ENCODE assay signal across 11 cellular contexts in the genomic region with DNA sequence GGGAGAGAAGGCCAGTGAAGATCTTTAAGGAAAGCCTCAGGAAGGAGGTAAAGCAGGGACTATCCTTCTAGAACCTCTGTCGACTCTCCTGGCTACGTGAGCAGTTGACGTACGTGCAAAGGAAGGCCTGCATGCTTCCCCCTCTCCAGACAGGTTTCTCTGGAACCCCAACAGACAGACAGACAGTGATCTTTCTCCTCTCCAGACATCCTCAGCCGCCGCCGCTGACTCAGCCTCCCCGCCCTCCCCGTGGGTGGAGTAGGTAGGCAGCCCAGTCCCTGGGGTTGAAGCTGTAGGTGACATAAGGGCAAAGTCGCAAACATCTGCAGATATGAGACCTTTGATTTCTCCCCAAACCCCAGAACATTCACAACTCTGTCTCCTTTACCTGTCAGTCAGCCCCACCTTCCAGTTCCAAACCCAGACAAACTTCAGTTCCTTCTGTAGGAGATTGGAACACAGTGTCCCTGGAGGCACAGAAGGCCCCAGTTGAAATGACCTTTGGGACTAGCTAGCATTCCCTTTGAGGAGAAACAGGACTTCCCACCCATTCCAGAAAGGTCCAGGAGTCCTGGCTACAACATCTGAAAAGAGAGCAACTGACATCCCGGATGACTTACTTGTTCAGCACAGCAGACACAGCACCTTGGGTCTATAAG.
DNase-seq lines count a peak whose midpoint lies in the region; ATAC-seq and TF ChIP-seq lines count a peak whose summit lies in the region.
"Had no signal": no experiment of that assay in that cellular context is flagged by ENCODE, and none has a peak within 500 bp of the region (broad histone marks: within the 10 kb centered on the region; RNA-seq: fewer than 3 reads in every experiment).

No MANE protein-coding gene starts in this region.

- DNase-seq in T-helper 1 cell (peak in 3 of 5 donors; percentile 41 to 60 (median 41)), head of caudate nucleus (peak in 30 of 42 donors; percentile 4 to 67 (median 34)), GM13977 (ENCODE audit: low spot score) (no peak), cardiac septum (ENCODE audit: low spot score) (no peak)
- peak; percentile 67 to 80 for DNase-seq in activated T-cell treated with anti-CD3 and anti-CD28 coated beads, Interleukin-2, amount 50 U/mL, for 48 hours
- peak; percentile 68 for DNase-seq in stimulated activated CD8-positive, alpha-beta memory T cell treated with anti-CD3 and anti-CD28 coated beads, Interleukin-4, amount 100 ng/mL, for 24 hours (ENCODE audit: low read depth)
- no peak for DNase-seq in naive thymus-derived CD8-positive, alpha-beta T cell
- DNase-seq: activated B cell treated with CpG ODN at 0.5 μM for 24 hours, GDM1, NCI-H510A had no signal

- H3K27me3 Mint-ChIP-seq in naive thymus-derived CD8-positive, alpha-beta T cell: peaks cover 0 to 5% (median 0%) of the 10 kb centered on the region in 5 donors
- H3K27me3 Mint-ChIP-seq: activated B cell treated with CpG ODN at 0.5 μM for 24 hours had no signal

- peaks cover 0 to 3% (median 0%) of the 10 kb centered on the region in 9 donors for H3K9me3 Mint-ChIP-seq in naive thymus-derived CD8-positive, alpha-beta T cell

- intact Hi-C loops in head of caudate nucleus (cut with DNase I) (no loop called here), cardiac septum (cut with DNase I) (no loop called here)

- peak overlapping the region in 2 of 10 donors; percentile 13 to 15 for H3K27ac Mint-ChIP-seq in naive thymus-derived CD8-positive, alpha-beta T cell
- H3K27ac Mint-ChIP-seq: activated B cell treated with CpG ODN at 0.5 μM for 24 hours had no signal

- ATAC-seq in naive thymus-derived CD8-positive, alpha-beta T cell: no peak
- no peak for ATAC-seq in GM21576 (IDR thresholded peaks at IDR 0.05; ENCODE audit: unreplicated experiment)

- POLR2A ChIA-PET in naive thymus-derived CD8-positive, alpha-beta T cell (lab: Charles Lee): no interaction called here

- peak overlapping the region in 2 of 10 donors; percentile 42 to 43 for H3K4me3 Mint-ChIP-seq in naive thymus-derived CD8-positive, alpha-beta T cell
- H3K4me3 Mint-ChIP-seq: activated B cell treated with CpG ODN at 0.5 μM for 24 hours had no signal

- no peaks in the 10 kb centered on the region for H3K36me3 Mint-ChIP-seq in naive thymus-derived CD8-positive, alpha-beta T cell

- H3K4me1 Mint-ChIP-seq in naive thymus-derived CD8-positive, alpha-beta T cell: peaks cover 24 to 42% (median 29%) of the 10 kb centered on the region in 4 donors

- TF ChIP-seq CTCF in GM13977 (IDR thresholded peaks at IDR 0.05; ENCODE audit: extremely low read depth, insufficient read depth, missing control alignments): no peak

- in situ Hi-C loops in GM13977 (cut with MboI; ENCODE audit: low pct_unique_long_range_greater_than_20kb, low sequenced_read_pairs, unreplicated experiment): no loop called here

Comparison
In these comparisons a context has a peak if more than half of its experiments do, and no peak if none do; other contexts are left out.
1. DNase-seq: peak in T-helper 1 cell (3 of 5), activated T-cell treated with anti-CD3 and anti-CD28 coated beads, Interleukin-2, amount 50 U/mL, for 48 hours (2 of 2), head of caudate nucleus (30 of 42) and stimulated activated CD8-positive, alpha-beta memory T cell treated with anti-CD3 and anti-CD28 coated beads, Interleukin-4, amount 100 ng/mL, for 24 hours (single experiment); none in GM13977 (single experiment), cardiac septum (single experiment) and naive thymus-derived CD8-positive, alpha-beta T cell (0 of 10).